In the genomic region with DNA sequence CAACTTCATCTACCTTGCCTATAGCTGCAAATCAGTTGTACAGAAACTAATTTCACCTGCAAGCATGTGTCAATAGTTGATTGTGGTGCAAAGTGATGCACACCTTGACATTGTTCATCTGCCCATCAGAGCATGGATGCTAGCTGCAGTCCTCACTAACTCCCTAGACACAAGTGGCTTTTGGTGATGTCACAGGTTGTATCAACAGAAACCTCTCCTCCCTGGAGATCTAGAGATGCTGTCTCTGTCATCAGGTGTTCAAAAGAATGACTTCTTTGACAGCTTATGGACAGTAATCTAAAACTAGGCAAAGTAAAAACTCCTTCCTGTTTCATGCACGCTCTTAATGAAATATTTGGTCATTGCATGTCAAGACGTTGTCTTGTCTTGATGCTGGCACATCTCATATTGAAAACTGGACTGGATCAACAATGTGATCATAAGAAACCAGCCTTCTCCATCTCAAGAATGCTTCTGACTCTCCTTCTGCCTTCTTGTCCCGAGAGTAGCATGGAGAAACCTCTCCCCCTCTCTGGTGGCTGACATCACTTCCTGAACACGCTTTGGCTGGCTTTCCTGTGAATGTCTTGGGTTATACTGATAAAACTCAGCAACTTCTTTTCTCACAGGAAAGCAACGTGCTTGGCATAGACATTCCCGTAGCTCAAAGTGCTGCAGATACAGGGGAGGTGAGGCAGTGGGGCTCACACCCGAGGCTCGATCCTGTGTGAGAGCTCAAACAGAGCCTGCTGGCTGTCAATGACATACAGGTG, we compare ENCODE assay signal across 13 cellular contexts.
DNase-seq lines count a peak whose midpoint lies in the region; ATAC-seq, FAIRE-seq and TF ChIP-seq lines count a peak whose summit lies in the region.
"Had no signal": no experiment of that assay in that cellular context is flagged by ENCODE, and none has a peak within 500 bp of the region (broad histone marks: within the 10 kb centered on the region; RNA-seq: fewer than 3 reads in every experiment).

No MANE protein-coding gene starts in this region.

- DNase-seq in DMS53 treated with DMSO at 0.1 percent for 48 hours (lab: John Stamatoyannopoulos, UW; ENCODE audit: unreplicated experiment) (peak; percentile 30), erythroblast (lab: John Stamatoyannopoulos, UW) (peak; percentile 21 to 45), NOMO-1 treated with DMSO at 0.1 percent for 48 hours (lab: John Stamatoyannopoulos, UW; ENCODE audit: unreplicated experiment) (no peak), esophagus muscularis mucosa (ENCODE audit: extremely low spot score) (no peak), NCI-H774 (lab: John Stamatoyannopoulos, UW) (no peak), frontal cortex (ENCODE audit: low spot score in 2 of 2) (no peak)
- peak in 3 of 9 donors; percentile 10 to 14 (median 13) for DNase-seq in naive thymus-derived CD4-positive, alpha-beta T cell
- DNase-seq: H7; stimulated activated CD4-positive, alpha-beta T cell treated with anti-CD3 and anti-CD28 coated beads, Interleukin-2, amount 100 ng/mL, for 48 hours had no signal

- H3K79me2 ChIP-seq in Loucy (ENCODE audit: insufficient read depth, low read length) = no peaks in the 10 kb centered on the region

- CTCF ChIA-PET in naive thymus-derived CD4-positive, alpha-beta T cell (lab: Charles Lee) = no interaction called here

- H3K9me3 Mint-ChIP-seq in naive thymus-derived CD4-positive, alpha-beta T cell = no peaks in the 10 kb centered on the region

- peak overlapping the region; percentile 34 for H2AFZ ChIP-seq in Loucy (ENCODE audit: low read length)

- no peaks in the 10 kb centered on the region for H3F3A ChIP-seq in Loucy (ENCODE audit: low read depth)

- peaks cover 3 to 13% (median 9%) of the 10 kb centered on the region in 7 donors for H3K4me1 Mint-ChIP-seq in naive thymus-derived CD4-positive, alpha-beta T cell

- H3K4me3 ChIP-seq in Loucy (ENCODE audit: low read length, poor library complexity, severe bottlenecking) (peak overlapping the region; percentile 51), esophagus muscularis mucosa (no peak overlapping the region)
- no peak overlapping the region for H3K4me3 ChIP-seq in naive thymus-derived CD4-positive, alpha-beta T cell (ENCODE audit: low read length)
- H3K4me3 ChIP-seq: cardiac muscle cell had no signal

- 47% methylated on average over 6 of the region's 8 CpGs for WGBS in esophagus muscularis mucosa

- TF ChIP-seq EP300 in esophagus muscularis mucosa (IDR thresholded peaks at IDR 0.05) = no peak

- peaks cover 0 to 12% (median 9%) of the 10 kb centered on the region in 5 donors for H3K27me3 Mint-ChIP-seq in naive thymus-derived CD4-positive, alpha-beta T cell

- no peak overlapping the region for H3K27ac ChIP-seq in naive thymus-derived CD4-positive, alpha-beta T cell (ENCODE audit: low read depth, low read length)
- H3K27ac ChIP-seq in esophagus muscularis mucosa (replicated peaks in 1 of 4) = peak overlapping the region in 2 of 4 donors; percentile 25 to 35
- H3K27ac ChIP-seq: cardiac muscle cell had no signal

- peak overlapping the region; percentile 55 for H3K4me2 ChIP-seq in Loucy (ENCODE audit: low read depth, low read length, poor library complexity, severe bottlenecking)

- no peaks in the 10 kb centered on the region for H3K36me3 Mint-ChIP-seq in naive thymus-derived CD4-positive, alpha-beta T cell

- TF ChIP-seq CTCF in Loucy (conservative IDR thresholded peaks at IDR 0.05; ENCODE audit: low read length) (no peak), esophagus muscularis mucosa (IDR thresholded peaks at IDR 0.05) (no peak)

- no peak for FAIRE-seq in frontal cortex (lab: Jason Lieb, UNC)
- FAIRE-seq: G401.6 had no signal

- no peaks in the 10 kb centered on the region for H4K20me1 ChIP-seq in Loucy (ENCODE audit: insufficient read depth, low read length, poor library complexity, severe bottlenecking)

- H3K27ac Mint-ChIP-seq in naive thymus-derived CD4-positive, alpha-beta T cell = peak overlapping the region in 3 of 9 donors; percentile 1 to 72 (median 40)

- intact Hi-C loops in naive thymus-derived CD4-positive, alpha-beta T cell (cut with micrococcal nuclease) = no loop called here
- intact Hi-C loops in esophagus muscularis mucosa (cut with DNase I) = no loop called here

- ATAC-seq in naive thymus-derived CD4-positive, alpha-beta T cell = peak; percentile 24
- ATAC-seq: Panc1 had no signal

- H3K9me3 ChIP-seq in Loucy (ENCODE audit: insufficient read depth, low read depth, low read length) (no peaks in the 10 kb centered on the region), esophagus muscularis mucosa (no peaks in the 10 kb centered on the region)
- no peaks in the 10 kb centered on the region for H3K9me3 ChIP-seq in naive thymus-derived CD4-positive, alpha-beta T cell (ENCODE audit: control insufficient read depth in 2 of 3, low read length in 3 of 3)

- H3K9me2 ChIP-seq in Loucy (replicated peaks; ENCODE audit: low read depth, low read length) = no peaks in the 10 kb centered on the region

- peak overlapping the region; percentile 31 for H3K9ac ChIP-seq in Loucy (ENCODE audit: low read depth, low read length, poor library complexity, severe bottlenecking)

- no peak for TF ChIP-seq POLR2A in erythroblast (IDR thresholded peaks at IDR 0.05; ENCODE audit: low read length)
- no peak for TF ChIP-seq POLR2A in esophagus muscularis mucosa (IDR thresholded peaks at IDR 0.05; ENCODE audit: low read depth)

- H3K27me3 ChIP-seq in Loucy (ENCODE audit: insufficient read depth, low read length, poor library complexity, severe bottlenecking) (no peaks in the 10 kb centered on the region), esophagus muscularis mucosa (peaks cover 0 to 13% (median 0%) of the 10 kb centered on the region in 4 donors)
- H3K27me3 ChIP-seq in naive thymus-derived CD4-positive, alpha-beta T cell (ENCODE audit: control insufficient read depth in 2 of 2, insufficient read depth in 2 of 2, low read length in 2 of 2) = no peaks in the 10 kb centered on the region
- H3K27me3 ChIP-seq: cardiac muscle cell had no signal

- H3K4me1 ChIP-seq in Loucy (ENCODE audit: insufficient read depth, low read length, poor library complexity, severe bottlenecking) (peaks cover 34% of the 10 kb centered on the region), esophagus muscularis mucosa (peaks cover 0 to 19% (median 5%) of the 10 kb centered on the region in 4 donors)
- peaks cover 0 to 8% of the 10 kb centered on the region in 2 donors for H3K4me1 ChIP-seq in naive thymus-derived CD4-positive, alpha-beta T cell (ENCODE audit: control insufficient read depth in 2 of 2, insufficient read depth in 2 of 2, low read length in 2 of 2)

- POLR2A ChIA-PET in naive thymus-derived CD4-positive, alpha-beta T cell (lab: Charles Lee) = interaction anchor here (0.6 kb wide), 1 partner anchor 300 kb away, joined by 4 read pairs; no protein-coding TSS in a partner anchor

- H3K36me3 ChIP-seq in Loucy (ENCODE audit: insufficient read depth, low read length) (no peaks in the 10 kb centered on the region), esophagus muscularis mucosa (peaks cover 0 to 52% (median 0%) of the 10 kb centered on the region in 4 donors)
- no peaks in the 10 kb centered on the region for H3K36me3 ChIP-seq in naive thymus-derived CD4-positive, alpha-beta T cell (ENCODE audit: control insufficient read depth in 2 of 3, insufficient read depth in 3 of 3, low read length in 3 of 3)
- H3K36me3 ChIP-seq: cardiac muscle cell had no signal

- H3K4me3 Mint-ChIP-seq in naive thymus-derived CD4-positive, alpha-beta T cell = peak overlapping the region; percentile 4 to 79 (median 62)

Comparison
In these comparisons a context has a peak if more than half of its experiments do, and no peak if none do; other contexts are left out.
1. DNase-seq: peak in DMS53 treated with DMSO at 0.1 percent for 48 hours (single experiment) and erythroblast (2 of 2); none in NOMO-1 treated with DMSO at 0.1 percent for 48 hours (single experiment), esophagus muscularis mucosa (single experiment), NCI-H774 (single experiment) and frontal cortex (0 of 2).